In genomic region chr1:170010443-170010842, GRCh38 we compare ENCODE assay signal across 8 cellular contexts.
DNase-seq lines count a peak whose midpoint lies in the region; ATAC-seq and TF ChIP-seq lines count a peak whose summit lies in the region.

No MANE protein-coding gene starts in this region.

- DNase-seq in Ammon's horn (ENCODE audit: low spot score) (peak; percentile 21), H4 (ENCODE audit: low spot score) (peak; percentile 5), RPMI8226 (peak; percentile 61), cerebellar nuclear complex (lab: John Stamatoyannopoulos, UW) (no peak), GDM1 (lab: John Stamatoyannopoulos, UW) (no peak), posterior vena cava (ENCODE audit: low spot score) (no peak)

- peak in 3 of 4 experiments; percentile 22 to 45 (median 42) for TF ChIP-seq CTCF in gastroesophageal sphincter (IDR thresholded peaks at IDR 0.05)

- H3K4me3 ChIP-seq in gastroesophageal sphincter: no peak overlapping the region

- no peaks in the 10 kb centered on the region for H3K9me3 ChIP-seq in gastroesophageal sphincter

- 55 to 57% methylated on average over 1 of the region's 1 CpG for WGBS in gastroesophageal sphincter (ENCODE audit: low coverage in 1 of 2), 2 donors

- peaks cover 0 to 22% of the 10 kb centered on the region in 2 donors for H3K36me3 ChIP-seq in gastroesophageal sphincter

- H3K27ac ChIP-seq in gastroesophageal sphincter: no peak overlapping the region

- TF ChIP-seq EP300 in gastroesophageal sphincter (IDR thresholded peaks at IDR 0.05): no peak

- no peaks in the 10 kb centered on the region for H3K27me3 ChIP-seq in gastroesophageal sphincter

- H3K4me1 ChIP-seq in gastroesophageal sphincter: no peaks in the 10 kb centered on the region

- intact Hi-C loops in posterior vena cava (cut with DNase I): loop anchor here in 1 of 2 donors (5.0 kb wide), 1 partner anchor 657 kb away; no protein-coding TSS in a partner anchor

- ATAC-seq in gastroesophageal sphincter (no peak), GM21447 (IDR thresholded peaks at IDR 0.05; ENCODE audit: unreplicated experiment) (no peak)

- TF ChIP-seq POLR2A in gastroesophageal sphincter (IDR thresholded peaks at IDR 0.05): no peak

Comparison
In these comparisons a context has a peak if more than half of its experiments do, and no peak if none do; other contexts are left out.
1. DNase-seq: peak in Ammon's horn (single experiment), H4 (single experiment) and RPMI8226 (single experiment); none in cerebellar nuclear complex (0 of 2), GDM1 (single experiment) and posterior vena cava (single experiment).